Comparison of ENCODE assay signal across 28 cellular contexts in genomic region chr2:117931266-117931665, GRCh38.
"Had no signal": no experiment of that assay in that cellular context is flagged by ENCODE, and none has a peak within 500 bp of the region (broad histone marks: within the 10 kb centered on the region; RNA-seq: fewer than 3 reads in every experiment).

No MANE protein-coding gene starts in this region.

- H3K9me3 Mint-ChIP-seq: T-helper 2 cell treated with Interferon-gamma antibody and Interleukin-4, amounts not matched to agents 5 μg/mL and 100 μg/mL, for 36 hours had no signal

- DNase-seq: activated B cell treated with CpG ODN at 0.5 μM for 24 hours; activated CD4-positive, alpha-beta T cell treated with anti-CD3 and anti-CD28 coated beads for 48 hours; activated CD4-positive, alpha-beta T cell treated with anti-CD3 and anti-CD28 coated beads, Interleukin-2, amount 50 U/mL, for 1 hour; activated CD4-positive, alpha-beta T cell treated with anti-CD3 and anti-CD28 coated beads, Interleukin-2, amount 50 U/mL, for 48 hours; activated CD8-positive, alpha-beta memory T cell treated with anti-CD3 and anti-CD28 coated beads for 24 hours; activated CD8-positive, alpha-beta T cell treated with anti-CD3 and anti-CD28 coated beads for 36 hours; activated effector memory CD4-positive, alpha-beta T cell treated with Interleukin-2 at 50 U/mL for 16 hours; activated gamma-delta T cell treated with Interleukin-2 at 50 U/mL for 16 hours; activated naive CD4-positive, alpha-beta T cell treated with anti-CD3 and anti-CD28 coated beads, Interleukin-2, amount 50 U/mL, for 16 hours; activated naive CD4-positive, alpha-beta T cell treated with Interleukin-2 at 50 U/mL for 16 hours; activated naive CD8-positive, alpha-beta T cell treated with anti-CD3 and anti-CD28 coated beads for 36 hours; activated T-cell treated with anti-CD3 and anti-CD28 coated beads, Interleukin-2, amount 50 U/mL, for 4 hours; central memory CD4-positive, alpha-beta T cell; cerebellar nuclear complex; effector CD4-positive, alpha-beta T cell; effector memory CD8-positive, alpha-beta T cell; erythroblast; foreskin keratinocyte; gastrocnemius medialis; glutamatergic neuron; T-helper 1 cell; T-helper 17 cell; T1000; WERI-Rb-1 had no signal

- H3K27ac Mint-ChIP-seq: activated B cell treated with CpG ODN at 0.5 μM for 24 hours; activated CD8-positive, alpha-beta T cell treated with anti-CD3 and anti-CD28 coated beads for 36 hours; activated naive CD8-positive, alpha-beta T cell treated with anti-CD3 and anti-CD28 coated beads for 36 hours; activated T-helper 17 cell treated with anti-CD3 and anti-CD28 coated beads, Interleukin-2, amount 50 U/mL, for 72 hours; brain; T-helper 17 cell; T-helper 2 cell treated with Interferon-gamma antibody and Interleukin-4, amounts not matched to agents 5 μg/mL and 100 μg/mL, for 36 hours had no signal

- H3K4me3 Mint-ChIP-seq: activated B cell treated with CpG ODN at 0.5 μM for 24 hours; activated CD8-positive, alpha-beta T cell treated with anti-CD3 and anti-CD28 coated beads for 36 hours; activated naive CD8-positive, alpha-beta T cell treated with anti-CD3 and anti-CD28 coated beads for 36 hours; activated T-cell treated with anti-CD3 and anti-CD28 coated beads, Interleukin-2, amount 50 U/mL, for 4 hours; activated T-helper 17 cell treated with anti-CD3 and anti-CD28 coated beads, Interleukin-2, amount 50 U/mL, for 72 hours; brain; effector memory CD8-positive, alpha-beta T cell; T-helper 17 cell; T-helper 2 cell treated with Interferon-gamma antibody and Interleukin-4, amounts not matched to agents 5 μg/mL and 100 μg/mL, for 36 hours had no signal

- H3K4me1 Mint-ChIP-seq: activated B cell treated with CpG ODN at 0.5 μM for 24 hours; activated naive CD8-positive, alpha-beta T cell treated with anti-CD3 and anti-CD28 coated beads for 36 hours; activated T-helper 17 cell treated with anti-CD3 and anti-CD28 coated beads, Interleukin-2, amount 50 U/mL, for 72 hours; T-helper 17 cell had no signal

- ATAC-seq: activated CD4-positive, CD25-positive, alpha-beta regulatory T cell treated with anti-CD3 and anti-CD28 coated beads, Interleukin-2, amount 50 U/mL, for 24 hours; activated CD8-positive, alpha-beta T cell treated with anti-CD3 and anti-CD28 coated beads for 36 hours; activated T-cell treated with anti-CD3 and anti-CD28 coated beads, Interleukin-2, amount 50 U/mL, for 4 hours; activated T-helper 17 cell treated with anti-CD3 and anti-CD28 coated beads, Interleukin-2, amount 50 U/mL, for 72 hours; gastrocnemius medialis; T-helper 17 cell had no signal

- H3K27me3 Mint-ChIP-seq: activated B cell treated with CpG ODN at 0.5 μM for 24 hours; activated CD8-positive, alpha-beta T cell treated with anti-CD3 and anti-CD28 coated beads for 36 hours; activated naive CD8-positive, alpha-beta T cell treated with anti-CD3 and anti-CD28 coated beads for 36 hours; activated T-helper 17 cell treated with anti-CD3 and anti-CD28 coated beads, Interleukin-2, amount 50 U/mL, for 72 hours; brain; effector memory CD8-positive, alpha-beta T cell; T-helper 17 cell had no signal
